In the genomic region with DNA sequence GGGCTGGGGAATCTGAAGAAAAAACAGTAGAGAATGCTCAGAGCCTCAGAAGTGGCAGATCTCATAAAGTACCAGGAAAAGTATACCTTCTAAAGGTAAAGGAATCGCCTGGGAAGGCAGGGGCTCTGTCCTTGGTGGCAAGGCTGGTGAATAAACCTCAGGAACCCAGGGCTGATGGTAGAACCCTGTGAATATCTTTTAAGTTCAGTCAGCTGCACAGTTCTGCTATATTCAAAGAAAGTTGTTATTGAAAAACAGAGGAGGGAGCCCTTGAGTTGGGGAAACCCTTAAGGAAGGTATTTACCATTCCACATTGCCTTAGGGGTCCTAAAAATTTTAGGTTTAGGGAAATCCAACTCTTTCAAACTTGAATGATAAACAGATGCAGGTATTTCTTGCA, we compare ENCODE assay signal across 1 cellular context.
TF ChIP-seq lines count a peak whose summit lies in the region.

No MANE protein-coding gene starts in this region.

TF ChIP-seq in SK-N-SH treated with all-trans-retinoic acid at 6 μM for 48 hours, 23 proteins besides CTCF, POLR2A, EP300 and RAD21 (continued from another document):
- TF ChIP-seq TSHZ2 (CRISPR knock-in tag; IDR thresholded peaks at IDR 0.05): no peak
- TF ChIP-seq ZC3H10 (CRISPR knock-in tag; IDR thresholded peaks at IDR 0.05): no peak
- no peak for TF ChIP-seq ZNF8 (CRISPR knock-in tag; IDR thresholded peaks at IDR 0.05)
- no peak for TF ChIP-seq BACH2 (CRISPR knock-in tag; IDR thresholded peaks at IDR 0.05; ENCODE audit: borderline replicate concordance)
- TF ChIP-seq, protein P1, sequence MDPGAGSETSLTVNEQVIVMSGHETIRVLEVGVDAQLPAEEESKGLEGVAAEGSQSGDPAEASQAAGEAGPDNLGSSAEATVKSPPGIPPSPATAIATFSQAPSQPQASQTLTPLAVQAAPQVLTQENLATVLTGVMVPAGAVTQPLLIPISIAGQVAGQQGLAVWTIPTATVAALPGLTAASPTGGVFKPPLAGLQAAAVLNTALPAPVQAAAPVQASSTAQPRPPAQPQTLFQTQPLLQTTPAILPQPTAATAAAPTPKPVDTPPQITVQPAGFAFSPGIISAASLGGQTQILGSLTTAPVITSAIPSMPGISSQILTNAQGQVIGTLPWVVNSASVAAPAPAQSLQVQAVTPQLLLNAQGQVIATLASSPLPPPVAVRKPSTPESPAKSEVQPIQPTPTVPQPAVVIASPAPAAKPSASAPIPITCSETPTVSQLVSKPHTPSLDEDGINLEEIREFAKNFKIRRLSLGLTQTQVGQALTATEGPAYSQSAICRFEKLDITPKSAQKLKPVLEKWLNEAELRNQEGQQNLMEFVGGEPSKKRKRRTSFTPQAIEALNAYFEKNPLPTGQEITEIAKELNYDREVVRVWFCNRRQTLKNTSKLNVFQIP (CRISPR knock-in tag; IDR thresholded peaks at IDR 0.05; ENCODE audit: borderline replicate concordance, low read depth): no peak
- TF ChIP-seq CSDC2 (CRISPR knock-in tag; IDR thresholded peaks at IDR 0.05): no peak
TF ChIP-seq in SK-N-SH treated with all-trans-retinoic acid at 6 μM for 48 hours: peak in this region for 0.
